10 cellular contexts compared by ENCODE assay signal in the genomic region with DNA sequence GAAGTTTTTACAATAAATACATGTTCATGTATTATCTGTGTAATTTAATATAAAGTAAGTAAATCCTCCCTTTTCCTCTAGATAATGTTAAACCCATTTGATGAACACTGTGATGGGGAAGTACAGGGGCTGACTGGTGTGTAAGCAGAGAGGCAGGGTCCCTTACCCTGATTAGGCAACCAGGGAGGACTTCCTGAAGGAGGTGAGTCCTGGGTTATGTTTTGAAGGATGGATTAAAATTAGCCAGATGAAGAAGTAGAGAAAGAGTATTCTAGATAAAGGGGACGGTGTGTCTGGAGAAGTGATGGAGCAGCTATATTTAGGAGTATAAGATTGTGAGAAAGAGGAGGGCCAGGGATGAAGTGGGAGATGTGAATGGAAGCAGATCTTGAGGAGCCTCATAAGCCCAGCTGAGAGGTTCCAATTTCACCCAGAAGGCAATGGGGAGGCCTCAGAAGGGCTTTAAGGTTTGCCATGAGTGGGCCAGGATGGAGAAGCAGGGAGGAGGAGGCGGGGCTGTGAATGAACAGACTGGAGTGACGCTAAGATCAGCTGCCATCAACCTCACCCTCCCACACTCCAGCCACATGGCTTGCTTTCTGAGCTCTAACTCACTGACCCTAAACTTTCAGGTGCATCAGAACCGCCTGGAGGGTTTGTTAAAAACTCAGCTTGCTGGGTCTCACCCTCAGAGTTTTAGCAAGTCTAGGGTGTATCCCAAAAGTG.
DNase-seq lines count a peak whose midpoint lies in the region; ATAC-seq lines count a peak whose summit lies in the region.
"Had no signal": no experiment of that assay in that cellular context is flagged by ENCODE, and none has a peak within 500 bp of the region (broad histone marks: within the 10 kb centered on the region; RNA-seq: fewer than 3 reads in every experiment).

No MANE protein-coding gene starts in this region.

- ATAC-seq in HG03442 (IDR thresholded peaks at IDR 0.05; ENCODE audit: unreplicated experiment) (peak; percentile 33), HG03520 (IDR thresholded peaks at IDR 0.05; ENCODE audit: unreplicated experiment) (no peak), HG03045 (IDR thresholded peaks at IDR 0.05; ENCODE audit: unreplicated experiment) (no peak)
- peak; percentile 71 for ATAC-seq in stimulated activated naive CD8-positive, alpha-beta T cell treated with anti-CD3 and anti-CD28 coated beads, Interleukin-15, amount 100 ng/mL, for 72 hours

- peak; percentile 29 for DNase-seq in stimulated activated CD4-positive, alpha-beta T cell treated with anti-CD3 and anti-CD28 coated beads, Interleukin-4, amount 100 ng/mL, for 24 hours
- no peak for DNase-seq in stimulated activated CD4-positive, alpha-beta T cell treated with anti-CD3 and anti-CD28 coated beads, Interleukin-4, amount 100 ng/mL, for 4 hours
- peak; percentile 53 for DNase-seq in cerebellar cortex (ENCODE audit: low spot score)
- peak in 1 of 2 donors; percentile 66 for DNase-seq in stimulated activated naive CD8-positive, alpha-beta T cell treated with anti-CD3 and anti-CD28 coated beads, Interleukin-15, amount 100 ng/mL, for 72 hours
- no peak for DNase-seq in medulla oblongata (ENCODE audit: extremely low spot score)
- DNase-seq: anterior cingulate cortex, NCI-H1436 had no signal

- H3K4me1 Mint-ChIP-seq in stimulated activated naive CD8-positive, alpha-beta T cell treated with anti-CD3 and anti-CD28 coated beads, Interleukin-15, amount 100 ng/mL, for 72 hours, result peaks cover 92% of the 10 kb centered on the region

- no peaks in the 10 kb centered on the region for H3K9me3 Mint-ChIP-seq in stimulated activated naive CD8-positive, alpha-beta T cell treated with anti-CD3 and anti-CD28 coated beads, Interleukin-15, amount 100 ng/mL, for 72 hours

- peak overlapping the region; percentile 90 to 93 for H3K27ac Mint-ChIP-seq in stimulated activated naive CD8-positive, alpha-beta T cell treated with anti-CD3 and anti-CD28 coated beads, Interleukin-15, amount 100 ng/mL, for 72 hours

- H3K27me3 Mint-ChIP-seq in stimulated activated naive CD8-positive, alpha-beta T cell treated with anti-CD3 and anti-CD28 coated beads, Interleukin-15, amount 100 ng/mL, for 72 hours, result no peaks in the 10 kb centered on the region

- peak overlapping the region; percentile 72 to 73 for H3K4me3 Mint-ChIP-seq in stimulated activated naive CD8-positive, alpha-beta T cell treated with anti-CD3 and anti-CD28 coated beads, Interleukin-15, amount 100 ng/mL, for 72 hours

Comparison
In these comparisons a context has a peak if more than half of its experiments do, and no peak if none do; other contexts are left out.
1. DNase-seq: peak in stimulated activated CD4-positive, alpha-beta T cell treated with anti-CD3 and anti-CD28 coated beads, Interleukin-4, amount 100 ng/mL, for 24 hours (single experiment) and cerebellar cortex (single experiment); none in stimulated activated CD4-positive, alpha-beta T cell treated with anti-CD3 and anti-CD28 coated beads, Interleukin-4, amount 100 ng/mL, for 4 hours (0 of 2) and medulla oblongata (single experiment).
2. ATAC-seq: peak in HG03442 (single experiment) and stimulated activated naive CD8-positive, alpha-beta T cell treated with anti-CD3 and anti-CD28 coated beads, Interleukin-15, amount 100 ng/mL, for 72 hours (single experiment); none in HG03520 (single experiment) and HG03045 (single experiment).